Comparison of ENCODE assay signal across 8 cellular contexts in the genomic region with DNA sequence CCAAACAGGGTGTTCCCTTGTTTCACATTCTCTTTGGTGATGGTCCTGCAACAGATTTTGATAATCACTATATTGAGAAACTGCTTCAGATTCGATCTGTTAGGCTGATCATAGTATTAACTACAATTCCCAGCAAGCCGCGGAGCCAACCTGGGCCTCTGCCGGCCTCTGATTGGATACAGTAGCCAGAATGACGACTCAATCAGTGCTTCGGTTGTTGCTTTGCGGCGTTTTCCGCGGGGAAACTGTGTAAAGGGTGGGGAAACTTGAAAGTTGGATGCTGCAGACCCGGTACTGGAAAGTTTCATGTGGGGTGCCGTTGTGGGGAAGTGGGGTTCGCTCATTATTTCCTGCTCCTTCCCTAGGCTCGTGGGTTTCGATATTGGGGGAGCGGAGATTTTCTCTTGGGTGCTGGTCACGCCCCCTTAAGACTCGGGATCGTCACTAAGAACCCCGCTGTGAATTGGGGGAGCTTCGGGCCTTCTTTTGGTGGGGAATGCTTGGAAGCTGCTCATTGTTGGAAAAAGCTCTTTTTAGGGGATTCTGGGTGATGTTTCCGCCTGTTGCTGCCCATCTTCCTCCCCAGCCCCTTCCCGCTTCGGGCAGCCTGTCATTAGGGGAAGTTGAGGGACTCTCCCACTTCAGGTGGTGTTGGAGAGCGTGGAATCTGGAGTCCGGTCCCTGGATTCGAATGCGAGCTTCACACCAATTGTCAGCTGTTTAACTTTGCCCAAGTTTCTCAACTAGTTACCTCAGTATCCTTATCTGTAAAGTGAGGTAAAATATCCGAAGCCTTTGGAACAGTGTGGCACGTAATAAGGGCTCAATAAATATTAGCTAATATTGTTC. TPM values are rescaled to one million over a fixed set of nuclear protein-coding genes. Genes with fewer than 3 reads are reported as not detected.
DNase-seq lines count a peak whose midpoint lies in the region; ATAC-seq, FAIRE-seq and TF ChIP-seq lines count a peak whose summit lies in the region.

A gene (plus strand): TSS at position 217 of the 849 bp plus-strand sequence.

- H3K27me3 ChIP-seq in PC-3 (ENCODE audit: low read length): no peaks in the 10 kb centered on the region

- no peaks in the 10 kb centered on the region for H4K20me1 ChIP-seq in PC-3 (ENCODE audit: low read length)

- FAIRE-seq in D721Med (lab: Jason Lieb, UNC): no peak

- CTCF ChIA-PET in PC-3 (lab: Charles Lee): no interaction called here

- H3K79me2 ChIP-seq in PC-3 (ENCODE audit: low read length): peaks cover 12% of the 10 kb centered on the region

- POLR2A ChIA-PET in PC-3 (lab: Charles Lee; ENCODE audit: unreplicated experiment): interaction anchor here (0.7 kb wide), 1 partner anchor 629 kb away, joined by 3 read pairs; no protein-coding TSS in a partner anchor

- no peaks in the 10 kb centered on the region for H3K27me3 Mint-ChIP-seq in IgD-negative memory B cell

- peak; percentile 55 for TF ChIP-seq POLR2A in erythroblast (IDR thresholded peaks at IDR 0.05; ENCODE audit: low read length)

- no peaks in the 10 kb centered on the region for H3K9me3 Mint-ChIP-seq in IgD-negative memory B cell

- ATAC-seq in GM21526 (IDR thresholded peaks at IDR 0.05; ENCODE audit: low FRiP score, unreplicated experiment) (peak; percentile 50), PC-3 (peak; percentile 56)

- intact Hi-C loops in PC-3 (cut with micrococcal nuclease): no loop called here

- no peaks in the 10 kb centered on the region for H3K36me3 ChIP-seq in PC-3 (ENCODE audit: low read depth, low read length)

- H3K4me3 ChIP-seq in PC-3 (ENCODE audit: low read length): peak within 1 kb of the TSS; percentile 91

- DNase-seq in D721Med (ENCODE audit: insufficient read length, low spot score) (peak; percentile 68), PC-3 (peak; percentile 92), activated T-cell treated with anti-CD3 and anti-CD28 coated beads for 4 hours (peak; percentile 81), erythroblast (lab: John Stamatoyannopoulos, UW) (peak; percentile 88 to 91), mucosa of gallbladder (ENCODE audit: low spot score) (peak; percentile 90)
- DNase-seq in stimulated activated CD8-positive, alpha-beta memory T cell treated with anti-CD3 and anti-CD28 coated beads, Interleukin-4, amount 100 ng/mL, for 24 hours (ENCODE audit: low read depth): peak; percentile 76

- H3K4me3 Mint-ChIP-seq in IgD-negative memory B cell: peak within 1 kb of the TSS; percentile 97 to 100 (median 98)

- peaks cover 23% of the 10 kb centered on the region for H3K4me1 ChIP-seq in PC-3 (ENCODE audit: insufficient read depth, low read length)

- peak within 1 kb of the TSS; percentile 88 for H3K9ac ChIP-seq in PC-3 (ENCODE audit: low read length)

- peak within 1 kb of the TSS; percentile 89 to 98 (median 97) for H3K27ac Mint-ChIP-seq in IgD-negative memory B cell

- H3K36me3 Mint-ChIP-seq in IgD-negative memory B cell: peaks cover 4% of the 10 kb centered on the region

- peak within 1 kb of the TSS; percentile 100 for H2AFZ ChIP-seq in PC-3 (ENCODE audit: low read length)

- H3K4me1 Mint-ChIP-seq in IgD-negative memory B cell: peaks cover 15 to 40% (median 36%) of the 10 kb centered on the region in 3 donors

- 0 out of 2 replicates have a peak within 1 kb of the TSS, but pooled peaks have one; percentile 10 for H3K27ac ChIP-seq in PC-3 (ENCODE audit: low read length)

- H3K9me2 ChIP-seq in PC-3 (replicated peaks; ENCODE audit: low read length): no peaks in the 10 kb centered on the region

- peak within 1 kb of the TSS; percentile 96 for H3K4me2 ChIP-seq in PC-3 (ENCODE audit: low read length)

- no peaks in the 10 kb centered on the region for H3F3A ChIP-seq in PC-3 (ENCODE audit: low read length, unreplicated experiment)

- H3K9me3 ChIP-seq in PC-3 (ENCODE audit: low read length): no peaks in the 10 kb centered on the region

- no peak for TF ChIP-seq CTCF in D721Med (IDR thresholded peaks at IDR 0.05; ENCODE audit: insufficient read depth, missing control alignments)
- TF ChIP-seq CTCF in PC-3 (conservative IDR thresholded peaks at IDR 0.05; ENCODE audit: low read depth, low read length): no peak

- TSS peak; percentile 12 for BruUV-seq in PC-3 (replicated peaks; lab: Mats Ljungman, UMichigan)

RNA-seq across cellular contexts. Expression of the gene that starts here (rescaled TPM):
- polyA plus RNA-seq in IgD-negative memory B cell: 24.9 TPM
- total RNA-seq in PC-3 (2014; rRNA removed) (8.6 and 10.8 TPM in 2 replicates), mucosa of gallbladder (18.5 TPM)

Comparison
In these comparisons a context has a peak if more than half of its experiments do, and no peak if none do; other contexts are left out.
1. Peak in every context shown above with its lines: DNase-seq, ATAC-seq, H3K4me3 ChIP-seq and H3K27ac ChIP-seq.